Comparison of ENCODE assay signal across 24 cellular contexts in genomic region chr16:6667393-6667792, GRCh38.
DNase-seq lines count a peak whose midpoint lies in the region; TF ChIP-seq lines count a peak whose summit lies in the region.
"Had no signal": no experiment of that assay in that cellular context is flagged by ENCODE, and none has a peak within 500 bp of the region (broad histone marks: within the 10 kb centered on the region; RNA-seq: fewer than 3 reads in every experiment).

No MANE protein-coding gene starts in this region.

- H3K27me3 Mint-ChIP-seq in osteocyte (ENCODE audit: unreplicated experiment): no peaks in the 10 kb centered on the region
- H3K27me3 Mint-ChIP-seq: B cell; CD4-positive, alpha-beta memory T cell; CD4-positive, alpha-beta T cell; CD4-positive, CD25-positive, alpha-beta regulatory T cell; CD8-positive, alpha-beta memory T cell had no signal

- H3K27ac Mint-ChIP-seq in osteocyte (ENCODE audit: unreplicated experiment): no peak overlapping the region
- H3K27ac Mint-ChIP-seq: B cell; CD14-positive monocyte; CD4-positive, alpha-beta memory T cell; CD4-positive, alpha-beta T cell; CD4-positive, CD25-positive, alpha-beta regulatory T cell; CD8-positive, alpha-beta memory T cell; CD8-positive, alpha-beta T cell had no signal

- peak; percentile 73 for DNase-seq in osteocyte (ENCODE audit: extremely low spot score, unreplicated experiment)
- DNase-seq in activated effector memory CD4-positive, alpha-beta T cell treated with Interleukin-2 at 50 U/mL for 16 hours: no peak
- DNase-seq: 8988T; ACHN; AML-193; BE2C; C1 segment of cervical spinal cord; Caco-2; Calu3; CD4-positive, alpha-beta memory T cell; CD4-positive, alpha-beta T cell; CD4-positive, CD25-positive, alpha-beta regulatory T cell; CD8-positive, alpha-beta memory T cell; CD8-positive, alpha-beta T cell; COR-L47; DMS 273 treated with DMSO at 0.1 percent for 48 hours; DMS153; DMS53; DMS79; DMS79 treated with DMSO at 0.1 percent for 48 hours; DND-41; EL had no signal

- no peaks in the 10 kb centered on the region for H3K4me1 Mint-ChIP-seq in osteocyte (ENCODE audit: unreplicated experiment)
- H3K4me1 Mint-ChIP-seq: B cell; CD14-positive monocyte; CD4-positive, alpha-beta memory T cell; CD4-positive, CD25-positive, alpha-beta regulatory T cell; CD8-positive, alpha-beta memory T cell had no signal

- H3K36me3 Mint-ChIP-seq in osteocyte (ENCODE audit: unreplicated experiment): no peaks in the 10 kb centered on the region
- H3K36me3 Mint-ChIP-seq: CD14-positive monocyte; CD4-positive, alpha-beta memory T cell; CD4-positive, CD25-positive, alpha-beta regulatory T cell; CD8-positive, alpha-beta memory T cell; CD8-positive, alpha-beta T cell had no signal

- TF ChIP-seq CTCF in osteocyte (IDR thresholded peaks at IDR 0.05): no peak

- H3K4me3 Mint-ChIP-seq in osteocyte (ENCODE audit: unreplicated experiment): no peak overlapping the region
- H3K4me3 Mint-ChIP-seq: B cell; CD14-positive monocyte; CD4-positive, alpha-beta memory T cell; CD4-positive, alpha-beta T cell; CD4-positive, CD25-positive, alpha-beta regulatory T cell; CD8-positive, alpha-beta memory T cell; CD8-positive, alpha-beta T cell had no signal

- H3K9me3 Mint-ChIP-seq in osteocyte (ENCODE audit: unreplicated experiment): peaks cover 42% of the 10 kb centered on the region
- H3K9me3 Mint-ChIP-seq: CD4-positive, alpha-beta T cell; CD8-positive, alpha-beta T cell had no signal
